Comparison of ENCODE assay signal across 17 cellular contexts in the genomic region with DNA sequence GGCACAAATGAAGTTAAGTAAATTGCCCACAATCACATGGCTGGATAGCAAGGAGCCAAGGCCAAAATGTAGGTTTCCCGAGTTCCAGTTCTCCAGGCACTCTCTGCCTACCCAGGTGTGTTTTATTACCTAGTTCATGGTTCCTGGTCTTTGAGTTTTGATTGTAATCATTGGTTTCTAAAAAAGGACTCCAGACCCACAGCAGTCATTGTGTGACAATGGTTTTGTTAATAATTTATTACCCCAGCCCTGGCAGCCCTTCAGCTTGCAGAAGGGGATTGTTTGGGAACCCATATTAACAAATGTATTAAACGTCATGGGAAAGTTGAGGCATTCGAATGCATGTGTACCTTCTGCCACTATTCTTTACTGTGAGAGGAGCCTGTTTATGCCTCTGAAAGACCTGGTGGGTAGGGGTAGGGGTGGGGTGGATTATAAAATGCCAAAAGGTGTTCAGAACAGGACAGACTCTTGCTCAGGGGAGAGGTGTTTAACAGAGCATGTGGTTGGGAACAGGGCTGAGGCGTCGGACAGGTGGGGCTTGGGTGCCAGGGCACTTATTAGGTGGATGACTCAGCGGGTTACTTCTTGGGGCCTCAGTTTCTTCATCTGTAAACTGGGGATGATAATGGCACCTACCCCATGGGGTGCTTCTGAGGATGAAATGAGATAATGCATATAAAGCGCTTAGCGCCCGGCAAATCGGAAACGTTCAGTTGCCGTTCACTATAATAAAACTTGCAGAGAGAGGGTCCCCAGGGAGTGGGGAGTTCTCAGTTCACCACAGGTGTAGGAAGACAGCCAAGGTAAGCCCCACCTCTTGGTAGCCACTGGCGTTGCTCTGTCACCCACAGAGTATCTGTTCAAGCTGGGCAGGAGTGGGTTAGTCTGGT.
DNase-seq lines count a peak whose midpoint lies in the region; ATAC-seq and FAIRE-seq lines count a peak whose summit lies in the region.
"Had no signal": no experiment of that assay in that cellular context is flagged by ENCODE, and none has a peak within 500 bp of the region (broad histone marks: within the 10 kb centered on the region; RNA-seq: fewer than 3 reads in every experiment).

No MANE protein-coding gene starts in this region.

- H3K4me1 Mint-ChIP-seq in stimulated activated memory B cell treated with anti-CD40 and anti-IgM and Interleukin-4, amounts not matched to agents 10 μg/mL and 1 μg/mL and 100 μg/mL, for 72 hours: peaks cover 16% of the 10 kb centered on the region
- H3K4me1 Mint-ChIP-seq in activated naive CD8-positive, alpha-beta T cell treated with anti-CD3 and anti-CD28 coated beads, Interleukin-2, amount 50 U/mL, for 24 hours: peaks cover 22% of the 10 kb centered on the region
- H3K4me1 Mint-ChIP-seq in activated T-cell treated with anti-CD3 and anti-CD28 coated beads, Interleukin-2, amount 50 U/mL, for 72 hours (ENCODE audit: low read depth): peaks cover 31% of the 10 kb centered on the region
- H3K4me1 Mint-ChIP-seq in activated naive CD4-positive, alpha-beta T cell treated with anti-CD3 and anti-CD28 coated beads, Interleukin-2, amount 10 ng/mL, durations not matched to agents 7 days and 5 days: peaks cover 65% of the 10 kb centered on the region

- no peak overlapping the region for H3K4me3 Mint-ChIP-seq in stimulated activated memory B cell treated with anti-CD40 and anti-IgM and Interleukin-4, amounts not matched to agents 10 μg/mL and 1 μg/mL and 100 μg/mL, for 72 hours
- H3K4me3 Mint-ChIP-seq in activated naive CD8-positive, alpha-beta T cell treated with anti-CD3 and anti-CD28 coated beads, Interleukin-2, amount 50 U/mL, for 24 hours: no peak overlapping the region
- no peak overlapping the region for H3K4me3 Mint-ChIP-seq in activated T-cell treated with anti-CD3 and anti-CD28 coated beads, Interleukin-2, amount 50 U/mL, for 72 hours
- no peak overlapping the region for H3K4me3 Mint-ChIP-seq in activated naive CD4-positive, alpha-beta T cell treated with anti-CD3 and anti-CD28 coated beads, Interleukin-2, amount 10 ng/mL, durations not matched to agents 7 days and 5 days
- H3K4me3 Mint-ChIP-seq: H9 had no signal

- H3K9me3 Mint-ChIP-seq in stimulated activated memory B cell treated with anti-CD40 and anti-IgM and Interleukin-4, amounts not matched to agents 10 μg/mL and 1 μg/mL and 100 μg/mL, for 72 hours: no peaks in the 10 kb centered on the region
- no peaks in the 10 kb centered on the region for H3K9me3 Mint-ChIP-seq in activated naive CD8-positive, alpha-beta T cell treated with anti-CD3 and anti-CD28 coated beads, Interleukin-2, amount 50 U/mL, for 24 hours
- no peaks in the 10 kb centered on the region for H3K9me3 Mint-ChIP-seq in activated T-cell treated with anti-CD3 and anti-CD28 coated beads, Interleukin-2, amount 50 U/mL, for 72 hours
- peaks cover 4% of the 10 kb centered on the region for H3K9me3 Mint-ChIP-seq in activated naive CD4-positive, alpha-beta T cell treated with anti-CD3 and anti-CD28 coated beads, Interleukin-2, amount 10 ng/mL, durations not matched to agents 7 days and 5 days

- CTCF ChIA-PET in activated naive CD4-positive, alpha-beta T cell treated with anti-CD3 and anti-CD28 coated beads, Interleukin-2, amount 10 ng/mL, durations not matched to agents 7 days and 5 days (lab: Charles Lee): interaction anchor here (1.0 to 1.3 kb wide), 2 partner anchors 11 to 219 kb away, joined by 3 read pairs; no protein-coding TSS in a partner anchor

- H3K27ac Mint-ChIP-seq in stimulated activated memory B cell treated with anti-CD40 and anti-IgM and Interleukin-4, amounts not matched to agents 10 μg/mL and 1 μg/mL and 100 μg/mL, for 72 hours: no peak overlapping the region
- no peak overlapping the region for H3K27ac Mint-ChIP-seq in activated naive CD8-positive, alpha-beta T cell treated with anti-CD3 and anti-CD28 coated beads, Interleukin-2, amount 50 U/mL, for 24 hours
- H3K27ac Mint-ChIP-seq in activated T-cell treated with anti-CD3 and anti-CD28 coated beads, Interleukin-2, amount 50 U/mL, for 72 hours: no peak overlapping the region
- H3K27ac Mint-ChIP-seq in activated naive CD4-positive, alpha-beta T cell treated with anti-CD3 and anti-CD28 coated beads, Interleukin-2, amount 10 ng/mL, durations not matched to agents 7 days and 5 days: no peak overlapping the region

- ATAC-seq in GM21390 (IDR thresholded peaks at IDR 0.05; ENCODE audit: unreplicated experiment): peak; percentile 29
- peak; percentile 53 for ATAC-seq in HG03342 (IDR thresholded peaks at IDR 0.05; ENCODE audit: unreplicated experiment)
- peak; percentile 62 for ATAC-seq in left lobe of liver
- no peak for ATAC-seq in stimulated activated memory B cell treated with anti-CD40 and anti-IgM and Interleukin-4, amounts not matched to agents 10 μg/mL and 1 μg/mL and 100 μg/mL, for 72 hours
- no peak for ATAC-seq in activated naive CD8-positive, alpha-beta T cell treated with anti-CD3 and anti-CD28 coated beads, Interleukin-2, amount 50 U/mL, for 24 hours
- ATAC-seq in activated T-cell treated with anti-CD3 and anti-CD28 coated beads, Interleukin-2, amount 50 U/mL, for 72 hours (replicated peaks in 1 of 2): no peak
- ATAC-seq: foreskin keratinocyte had no signal

- H3K36me3 Mint-ChIP-seq in stimulated activated memory B cell treated with anti-CD40 and anti-IgM and Interleukin-4, amounts not matched to agents 10 μg/mL and 1 μg/mL and 100 μg/mL, for 72 hours: peaks cover 82% of the 10 kb centered on the region
- peaks cover 68% of the 10 kb centered on the region for H3K36me3 Mint-ChIP-seq in activated naive CD8-positive, alpha-beta T cell treated with anti-CD3 and anti-CD28 coated beads, Interleukin-2, amount 50 U/mL, for 24 hours (ENCODE audit: low read depth)
- H3K36me3 Mint-ChIP-seq in activated T-cell treated with anti-CD3 and anti-CD28 coated beads, Interleukin-2, amount 50 U/mL, for 72 hours (ENCODE audit: insufficient read depth in 2 of 2): peaks cover 5 to 19% of the 10 kb centered on the region in 2 donors
- peaks cover 58% of the 10 kb centered on the region for H3K36me3 Mint-ChIP-seq in activated naive CD4-positive, alpha-beta T cell treated with anti-CD3 and anti-CD28 coated beads, Interleukin-2, amount 10 ng/mL, durations not matched to agents 7 days and 5 days

- peak; percentile 92 for FAIRE-seq in GM18507 (lab: Jason Lieb, UNC)
- FAIRE-seq: keratinocyte had no signal

- no peak for DNase-seq in GM18507 (ENCODE audit: extremely low spot score, insufficient read length, low read depth)
- no peak for DNase-seq in left lobe of liver (ENCODE audit: low spot score)
- no peak for DNase-seq in activated naive CD8-positive, alpha-beta T cell treated with anti-CD3 and anti-CD28 coated beads, Interleukin-2, amount 50 U/mL, for 24 hours
- no peak for DNase-seq in activated T-cell treated with anti-CD3 and anti-CD28 coated beads, Interleukin-2, amount 50 U/mL, for 72 hours
- no peak for DNase-seq in activated naive CD4-positive, alpha-beta T cell treated with anti-CD3 and anti-CD28 coated beads, Interleukin-2, amount 10 ng/mL, durations not matched to agents 7 days and 5 days
- DNase-seq: AML-193, amniotic stem cell, EL, foreskin keratinocyte, H9, NCI-H524, nucleus accumbens, RPMI8226 had no signal

- H3K27me3 Mint-ChIP-seq in stimulated activated memory B cell treated with anti-CD40 and anti-IgM and Interleukin-4, amounts not matched to agents 10 μg/mL and 1 μg/mL and 100 μg/mL, for 72 hours: no peaks in the 10 kb centered on the region
- no peaks in the 10 kb centered on the region for H3K27me3 Mint-ChIP-seq in activated naive CD8-positive, alpha-beta T cell treated with anti-CD3 and anti-CD28 coated beads, Interleukin-2, amount 50 U/mL, for 24 hours
- H3K27me3 Mint-ChIP-seq in activated T-cell treated with anti-CD3 and anti-CD28 coated beads, Interleukin-2, amount 50 U/mL, for 72 hours (ENCODE audit: low read depth): no peaks in the 10 kb centered on the region
- peaks cover 4% of the 10 kb centered on the region for H3K27me3 Mint-ChIP-seq in activated naive CD4-positive, alpha-beta T cell treated with anti-CD3 and anti-CD28 coated beads, Interleukin-2, amount 10 ng/mL, durations not matched to agents 7 days and 5 days

Comparison
In these comparisons a context has a peak if more than half of its experiments do, and no peak if none do; other contexts are left out.
1. ATAC-seq: peak in GM21390 (single experiment), HG03342 (single experiment) and left lobe of liver (single experiment); none in stimulated activated memory B cell treated with anti-CD40 and anti-IgM and Interleukin-4, amounts not matched to agents 10 μg/mL and 1 μg/mL and 100 μg/mL, for 72 hours (single experiment), activated naive CD8-positive, alpha-beta T cell treated with anti-CD3 and anti-CD28 coated beads, Interleukin-2, amount 50 U/mL, for 24 hours (single experiment) and activated T-cell treated with anti-CD3 and anti-CD28 coated beads, Interleukin-2, amount 50 U/mL, for 72 hours (0 of 2).